ENCODE assay signal across 1 cellular context in the genomic region with DNA sequence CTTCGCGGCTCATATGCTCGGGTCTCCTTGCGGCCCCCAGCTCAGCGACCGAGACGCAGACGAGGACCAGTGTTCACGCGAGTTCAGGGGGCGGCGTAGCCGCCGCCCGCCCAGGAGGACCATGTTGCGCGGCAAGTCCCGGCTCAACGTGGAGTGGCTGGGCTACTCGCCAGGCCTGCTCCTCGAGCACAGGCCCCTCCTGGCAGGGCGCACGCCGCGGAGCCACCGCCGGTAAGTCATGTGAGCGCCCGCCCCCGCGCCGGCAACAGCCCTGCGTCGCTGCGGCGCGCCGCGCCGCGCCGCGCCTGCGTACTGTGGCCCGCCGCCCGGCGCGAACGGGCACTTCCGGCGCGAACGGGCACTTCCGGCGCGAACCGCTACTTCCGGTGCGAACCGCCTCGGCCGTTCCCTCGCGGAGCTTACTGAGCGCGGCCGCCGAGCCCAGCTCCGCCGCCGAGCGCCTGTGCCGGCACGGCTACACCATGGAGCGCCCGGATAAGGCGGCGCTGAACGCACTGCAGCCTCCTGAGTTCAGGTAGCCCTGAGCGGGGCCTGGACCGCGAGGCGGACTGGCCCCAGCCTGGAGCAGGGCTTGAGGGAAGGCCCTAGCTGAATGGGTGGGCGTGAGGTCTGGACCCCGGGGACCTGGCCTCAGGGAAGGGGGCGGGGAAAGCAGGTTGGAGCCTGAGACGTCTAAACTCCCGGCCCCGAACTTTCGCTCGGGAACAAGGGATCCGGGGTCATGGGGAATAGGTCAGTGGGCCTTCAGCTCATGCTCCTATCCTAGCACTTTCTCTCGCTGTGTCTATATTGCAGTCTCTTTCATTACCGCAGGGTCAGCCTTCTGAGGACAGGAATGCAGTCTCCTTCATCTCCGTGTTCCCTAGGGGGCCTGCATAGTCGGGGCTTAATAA.
TF ChIP-seq lines count a peak whose summit lies in the region.

VMA21 (plus strand) TSS at position 380 of the 914 bp plus-strand sequence; CDS start at position 483, 103 bp downstream.

TF ChIP-seq in HepG2, 621 proteins besides CTCF, POLR2A, EP300 and RAD21 (continued from another document and continues in another):
- TF ChIP-seq, protein P1, sequence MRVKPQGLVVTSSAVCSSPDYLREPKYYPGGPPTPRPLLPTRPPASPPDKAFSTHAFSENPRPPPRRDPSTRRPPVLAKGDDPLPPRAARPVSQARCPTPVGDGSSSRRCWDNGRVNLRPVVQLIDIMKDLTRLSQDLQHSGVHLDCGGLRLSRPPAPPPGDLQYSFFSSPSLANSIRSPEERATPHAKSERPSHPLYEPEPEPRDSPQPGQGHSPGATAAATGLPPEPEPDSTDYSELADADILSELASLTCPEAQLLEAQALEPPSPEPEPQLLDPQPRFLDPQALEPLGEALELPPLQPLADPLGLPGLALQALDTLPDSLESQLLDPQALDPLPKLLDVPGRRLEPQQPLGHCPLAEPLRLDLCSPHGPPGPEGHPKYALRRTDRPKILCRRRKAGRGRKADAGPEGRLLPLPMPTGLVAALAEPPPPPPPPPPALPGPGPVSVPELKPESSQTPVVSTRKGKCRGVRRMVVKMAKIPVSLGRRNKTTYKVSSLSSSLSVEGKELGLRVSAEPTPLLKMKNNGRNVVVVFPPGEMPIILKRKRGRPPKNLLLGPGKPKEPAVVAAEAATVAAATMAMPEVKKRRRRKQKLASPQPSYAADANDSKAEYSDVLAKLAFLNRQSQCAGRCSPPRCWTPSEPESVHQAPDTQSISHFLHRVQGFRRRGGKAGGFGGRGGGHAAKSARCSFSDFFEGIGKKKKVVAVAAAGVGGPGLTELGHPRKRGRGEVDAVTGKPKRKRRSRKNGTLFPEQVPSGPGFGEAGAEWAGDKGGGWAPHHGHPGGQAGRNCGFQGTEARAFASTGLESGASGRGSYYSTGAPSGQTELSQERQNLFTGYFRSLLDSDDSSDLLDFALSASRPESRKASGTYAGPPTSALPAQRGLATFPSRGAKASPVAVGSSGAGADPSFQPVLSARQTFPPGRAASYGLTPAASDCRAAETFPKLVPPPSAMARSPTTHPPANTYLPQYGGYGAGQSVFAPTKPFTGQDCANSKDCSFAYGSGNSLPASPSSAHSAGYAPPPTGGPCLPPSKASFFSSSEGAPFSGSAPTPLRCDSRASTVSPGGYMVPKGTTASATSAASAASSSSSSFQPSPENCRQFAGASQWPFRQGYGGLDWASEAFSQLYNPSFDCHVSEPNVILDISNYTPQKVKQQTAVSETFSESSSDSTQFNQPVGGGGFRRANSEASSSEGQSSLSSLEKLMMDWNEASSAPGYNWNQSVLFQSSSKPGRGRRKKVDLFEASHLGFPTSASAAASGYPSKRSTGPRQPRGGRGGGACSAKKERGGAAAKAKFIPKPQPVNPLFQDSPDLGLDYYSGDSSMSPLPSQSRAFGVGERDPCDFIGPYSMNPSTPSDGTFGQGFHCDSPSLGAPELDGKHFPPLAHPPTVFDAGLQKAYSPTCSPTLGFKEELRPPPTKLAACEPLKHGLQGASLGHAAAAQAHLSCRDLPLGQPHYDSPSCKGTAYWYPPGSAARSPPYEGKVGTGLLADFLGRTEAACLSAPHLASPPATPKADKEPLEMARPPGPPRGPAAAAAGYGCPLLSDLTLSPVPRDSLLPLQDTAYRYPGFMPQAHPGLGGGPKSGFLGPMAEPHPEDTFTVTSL (CRISPR knock-in tag; IDR thresholded peaks at IDR 0.05; ENCODE audit: borderline replicate concordance): no peak
- TF ChIP-seq ZIK1 (CRISPR knock-in tag; IDR thresholded peaks at IDR 0.05; ENCODE audit: borderline replicate concordance, low read depth): 0 out of 2 replicates have a peak, but pooled peaks have one; percentile 75
- no peak for TF ChIP-seq FOXO4 (CRISPR knock-in tag; conservative IDR thresholded peaks at IDR 0.05)
- no peak for TF ChIP-seq ZNF891 (CRISPR knock-in tag; IDR thresholded peaks at IDR 0.05)
- 0 out of 2 replicates have a peak, but pooled peaks have one; percentile 35 for TF ChIP-seq ZNF710 (CRISPR knock-in tag; IDR thresholded peaks at IDR 0.05; ENCODE audit: borderline replicate concordance)
- TF ChIP-seq CREB3 (CRISPR knock-in tag; IDR thresholded peaks at IDR 0.05): no peak
- TF ChIP-seq ZNF251 (CRISPR knock-in tag; IDR thresholded peaks at IDR 0.05): no peak
- no peak for TF ChIP-seq THYN1 (CRISPR knock-in tag; IDR thresholded peaks at IDR 0.05; ENCODE audit: borderline replicate concordance, low read depth)
- no peak for TF ChIP-seq ZNF614 (CRISPR knock-in tag; IDR thresholded peaks at IDR 0.05; ENCODE audit: borderline replicate concordance)
- TF ChIP-seq SRF (IDR thresholded peaks at IDR 0.05; ENCODE audit: low read depth, low read length): no peak
- TF ChIP-seq ZFP36L2 (CRISPR knock-in tag; IDR thresholded peaks at IDR 0.05): no peak
- no peak; the same call in 1 of the 2 replicates for TF ChIP-seq ZNF790 (CRISPR knock-in tag; IDR thresholded peaks at IDR 0.05; ENCODE audit: borderline replicate concordance)
- TF ChIP-seq TRIM24 (CRISPR knock-in tag; IDR thresholded peaks at IDR 0.05): no peak
- no peak for TF ChIP-seq NPAS2 (CRISPR knock-in tag; IDR thresholded peaks at IDR 0.05; ENCODE audit: borderline replicate concordance)
- TF ChIP-seq ARID5B (CRISPR knock-in tag; IDR thresholded peaks at IDR 0.05): no peak
- no peak for TF ChIP-seq ZNF781 (CRISPR knock-in tag; IDR thresholded peaks at IDR 0.05; ENCODE audit: borderline replicate concordance, not compliant biosample characterization)
- TF ChIP-seq HNF4A (CRISPR knock-in tag; IDR thresholded peaks at IDR 0.05): no peak
- TF ChIP-seq ZNF407 (CRISPR knock-in tag; IDR thresholded peaks at IDR 0.05; ENCODE audit: not compliant biosample characterization): no peak
- TF ChIP-seq ZFP90 (CRISPR knock-in tag; IDR thresholded peaks at IDR 0.05; ENCODE audit: borderline replicate concordance): 0 out of 2 replicates have a peak, but pooled peaks have one; percentile 26
